ENCODE assay signal across 1 cellular context in genomic region chrX:154526901-154527675, GRCh38.
TF ChIP-seq lines count a peak whose summit lies in the region.

No MANE protein-coding gene starts in this region.

TF ChIP-seq in neural cell, 6 proteins besides CTCF, POLR2A, EP300 and RAD21 (continued from another document):
- TF ChIP-seq, protein P1, sequence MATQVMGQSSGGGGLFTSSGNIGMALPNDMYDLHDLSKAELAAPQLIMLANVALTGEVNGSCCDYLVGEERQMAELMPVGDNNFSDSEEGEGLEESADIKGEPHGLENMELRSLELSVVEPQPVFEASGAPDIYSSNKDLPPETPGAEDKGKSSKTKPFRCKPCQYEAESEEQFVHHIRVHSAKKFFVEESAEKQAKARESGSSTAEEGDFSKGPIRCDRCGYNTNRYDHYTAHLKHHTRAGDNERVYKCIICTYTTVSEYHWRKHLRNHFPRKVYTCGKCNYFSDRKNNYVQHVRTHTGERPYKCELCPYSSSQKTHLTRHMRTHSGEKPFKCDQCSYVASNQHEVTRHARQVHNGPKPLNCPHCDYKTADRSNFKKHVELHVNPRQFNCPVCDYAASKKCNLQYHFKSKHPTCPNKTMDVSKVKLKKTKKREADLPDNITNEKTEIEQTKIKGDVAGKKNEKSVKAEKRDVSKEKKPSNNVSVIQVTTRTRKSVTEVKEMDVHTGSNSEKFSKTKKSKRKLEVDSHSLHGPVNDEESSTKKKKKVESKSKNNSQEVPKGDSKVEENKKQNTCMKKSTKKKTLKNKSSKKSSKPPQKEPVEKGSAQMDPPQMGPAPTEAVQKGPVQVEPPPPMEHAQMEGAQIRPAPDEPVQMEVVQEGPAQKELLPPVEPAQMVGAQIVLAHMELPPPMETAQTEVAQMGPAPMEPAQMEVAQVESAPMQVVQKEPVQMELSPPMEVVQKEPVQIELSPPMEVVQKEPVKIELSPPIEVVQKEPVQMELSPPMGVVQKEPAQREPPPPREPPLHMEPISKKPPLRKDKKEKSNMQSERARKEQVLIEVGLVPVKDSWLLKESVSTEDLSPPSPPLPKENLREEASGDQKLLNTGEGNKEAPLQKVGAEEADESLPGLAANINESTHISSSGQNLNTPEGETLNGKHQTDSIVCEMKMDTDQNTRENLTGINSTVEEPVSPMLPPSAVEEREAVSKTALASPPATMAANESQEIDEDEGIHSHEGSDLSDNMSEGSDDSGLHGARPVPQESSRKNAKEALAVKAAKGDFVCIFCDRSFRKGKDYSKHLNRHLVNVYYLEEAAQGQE (IDR thresholded peaks at IDR 0.05; ENCODE audit: borderline replicate concordance), result peak; percentile 31
- no peak for TF ChIP-seq EZH2 (IDR thresholded peaks at IDR 0.05; ENCODE audit: borderline replicate concordance, insufficient read depth, low read length, poor library complexity, severe bottlenecking)
- TF ChIP-seq TAF1 (IDR thresholded peaks at IDR 0.05; ENCODE audit: low read depth), result no peak
- peak; percentile 46 for TF ChIP-seq POLR2AphosphoS5 (IDR thresholded peaks at IDR 0.05)
- TF ChIP-seq MXI1 (conservative IDR thresholded peaks at IDR 0.05; ENCODE audit: poor library complexity, severe bottlenecking), result no peak
TF ChIP-seq in neural cell: peak in this region for 3.
